ENCODE assay signal across 1 cellular context in the genomic region with DNA sequence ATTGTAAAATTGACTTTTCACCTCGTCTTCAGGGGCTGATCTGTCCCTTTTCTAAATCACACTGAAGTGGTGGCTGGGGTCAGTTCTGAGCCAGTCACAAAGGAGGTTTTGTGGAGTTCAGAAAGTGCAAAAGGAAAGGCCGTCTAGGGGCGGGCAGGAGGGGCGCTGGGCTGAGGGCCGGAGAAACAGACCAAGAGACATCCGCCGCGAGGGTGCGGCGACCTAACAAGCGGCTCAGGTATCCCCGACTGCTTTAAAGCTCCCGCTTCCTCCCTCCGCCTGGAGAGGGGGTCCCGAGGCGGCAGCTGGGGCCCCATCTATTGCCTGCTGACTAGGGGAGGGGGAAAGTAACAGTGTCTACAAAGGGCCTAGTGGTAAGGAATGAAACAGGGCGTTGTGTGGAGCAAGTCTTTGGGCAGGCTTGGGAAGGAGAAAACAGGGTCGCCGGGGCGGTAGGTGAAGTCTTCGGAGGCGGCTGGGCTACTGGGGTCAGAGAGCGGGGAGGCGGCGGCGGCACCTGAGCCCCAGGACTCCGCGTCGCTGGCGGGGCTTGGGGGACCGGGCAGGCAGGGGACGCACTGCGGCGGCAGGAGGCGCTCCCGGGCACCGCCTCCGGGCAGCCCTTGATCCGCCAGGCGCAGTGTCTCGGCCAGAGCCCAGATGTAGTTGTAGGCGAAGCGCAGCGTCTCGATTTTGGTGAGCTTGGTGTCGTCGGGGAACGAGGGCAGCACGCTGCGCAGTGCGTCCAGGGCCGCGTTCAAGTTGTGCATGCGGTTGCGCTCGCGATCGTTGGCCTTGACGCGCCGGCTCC.
A peak's percentile ranks its signal among the peaks of the same experiment; 100 is the strongest.
TF ChIP-seq lines count a peak whose summit lies in the region.

No MANE protein-coding gene starts in this region.

TF ChIP-seq in HepG2, 621 proteins besides CTCF, POLR2A, EP300 and RAD21 (continued from another document):
- TF ChIP-seq, protein P1, sequence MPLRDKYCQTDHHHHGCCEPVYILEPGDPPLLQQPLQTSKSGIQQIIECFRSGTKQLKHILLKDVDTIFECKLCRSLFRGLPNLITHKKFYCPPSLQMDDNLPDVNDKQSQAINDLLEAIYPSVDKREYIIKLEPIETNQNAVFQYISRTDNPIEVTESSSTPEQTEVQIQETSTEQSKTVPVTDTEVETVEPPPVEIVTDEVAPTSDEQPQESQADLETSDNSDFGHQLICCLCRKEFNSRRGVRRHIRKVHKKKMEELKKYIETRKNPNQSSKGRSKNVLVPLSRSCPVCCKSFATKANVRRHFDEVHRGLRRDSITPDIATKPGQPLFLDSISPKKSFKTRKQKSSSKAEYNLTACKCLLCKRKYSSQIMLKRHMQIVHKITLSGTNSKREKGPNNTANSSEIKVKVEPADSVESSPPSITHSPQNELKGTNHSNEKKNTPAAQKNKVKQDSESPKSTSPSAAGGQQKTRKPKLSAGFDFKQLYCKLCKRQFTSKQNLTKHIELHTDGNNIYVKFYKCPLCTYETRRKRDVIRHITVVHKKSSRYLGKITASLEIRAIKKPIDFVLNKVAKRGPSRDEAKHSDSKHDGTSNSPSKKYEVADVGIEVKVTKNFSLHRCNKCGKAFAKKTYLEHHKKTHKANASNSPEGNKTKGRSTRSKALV (CRISPR knock-in tag; IDR thresholded peaks at IDR 0.05) = peak; percentile 91
- TF ChIP-seq MTF2 (CRISPR knock-in tag; IDR thresholded peaks at IDR 0.05; ENCODE audit: borderline replicate concordance) (0 out of 2 replicates have a peak, but pooled peaks have one; percentile 24), HNRNPLL (IDR thresholded peaks at IDR 0.05; ENCODE audit: low read depth, low read length, poor library complexity, severe bottlenecking) (peak; percentile 61), ZNF777 (CRISPR knock-in tag; IDR thresholded peaks at IDR 0.05) (peak; percentile 69), HOXA3 (CRISPR knock-in tag; IDR thresholded peaks at IDR 0.05) (0 out of 2 replicates have a peak, but pooled peaks have one; percentile 9)
- TF ChIP-seq, protein P2, sequence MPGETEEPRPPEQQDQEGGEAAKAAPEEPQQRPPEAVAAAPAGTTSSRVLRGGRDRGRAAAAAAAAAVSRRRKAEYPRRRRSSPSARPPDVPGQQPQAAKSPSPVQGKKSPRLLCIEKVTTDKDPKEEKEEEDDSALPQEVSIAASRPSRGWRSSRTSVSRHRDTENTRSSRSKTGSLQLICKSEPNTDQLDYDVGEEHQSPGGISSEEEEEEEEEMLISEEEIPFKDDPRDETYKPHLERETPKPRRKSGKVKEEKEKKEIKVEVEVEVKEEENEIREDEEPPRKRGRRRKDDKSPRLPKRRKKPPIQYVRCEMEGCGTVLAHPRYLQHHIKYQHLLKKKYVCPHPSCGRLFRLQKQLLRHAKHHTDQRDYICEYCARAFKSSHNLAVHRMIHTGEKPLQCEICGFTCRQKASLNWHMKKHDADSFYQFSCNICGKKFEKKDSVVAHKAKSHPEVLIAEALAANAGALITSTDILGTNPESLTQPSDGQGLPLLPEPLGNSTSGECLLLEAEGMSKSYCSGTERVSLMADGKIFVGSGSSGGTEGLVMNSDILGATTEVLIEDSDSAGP (CRISPR knock-in tag; IDR thresholded peaks at IDR 0.05; ENCODE audit: borderline replicate concordance) = 0 out of 2 replicates have a peak, but pooled peaks have one; percentile 35
- TF ChIP-seq, protein P3, sequence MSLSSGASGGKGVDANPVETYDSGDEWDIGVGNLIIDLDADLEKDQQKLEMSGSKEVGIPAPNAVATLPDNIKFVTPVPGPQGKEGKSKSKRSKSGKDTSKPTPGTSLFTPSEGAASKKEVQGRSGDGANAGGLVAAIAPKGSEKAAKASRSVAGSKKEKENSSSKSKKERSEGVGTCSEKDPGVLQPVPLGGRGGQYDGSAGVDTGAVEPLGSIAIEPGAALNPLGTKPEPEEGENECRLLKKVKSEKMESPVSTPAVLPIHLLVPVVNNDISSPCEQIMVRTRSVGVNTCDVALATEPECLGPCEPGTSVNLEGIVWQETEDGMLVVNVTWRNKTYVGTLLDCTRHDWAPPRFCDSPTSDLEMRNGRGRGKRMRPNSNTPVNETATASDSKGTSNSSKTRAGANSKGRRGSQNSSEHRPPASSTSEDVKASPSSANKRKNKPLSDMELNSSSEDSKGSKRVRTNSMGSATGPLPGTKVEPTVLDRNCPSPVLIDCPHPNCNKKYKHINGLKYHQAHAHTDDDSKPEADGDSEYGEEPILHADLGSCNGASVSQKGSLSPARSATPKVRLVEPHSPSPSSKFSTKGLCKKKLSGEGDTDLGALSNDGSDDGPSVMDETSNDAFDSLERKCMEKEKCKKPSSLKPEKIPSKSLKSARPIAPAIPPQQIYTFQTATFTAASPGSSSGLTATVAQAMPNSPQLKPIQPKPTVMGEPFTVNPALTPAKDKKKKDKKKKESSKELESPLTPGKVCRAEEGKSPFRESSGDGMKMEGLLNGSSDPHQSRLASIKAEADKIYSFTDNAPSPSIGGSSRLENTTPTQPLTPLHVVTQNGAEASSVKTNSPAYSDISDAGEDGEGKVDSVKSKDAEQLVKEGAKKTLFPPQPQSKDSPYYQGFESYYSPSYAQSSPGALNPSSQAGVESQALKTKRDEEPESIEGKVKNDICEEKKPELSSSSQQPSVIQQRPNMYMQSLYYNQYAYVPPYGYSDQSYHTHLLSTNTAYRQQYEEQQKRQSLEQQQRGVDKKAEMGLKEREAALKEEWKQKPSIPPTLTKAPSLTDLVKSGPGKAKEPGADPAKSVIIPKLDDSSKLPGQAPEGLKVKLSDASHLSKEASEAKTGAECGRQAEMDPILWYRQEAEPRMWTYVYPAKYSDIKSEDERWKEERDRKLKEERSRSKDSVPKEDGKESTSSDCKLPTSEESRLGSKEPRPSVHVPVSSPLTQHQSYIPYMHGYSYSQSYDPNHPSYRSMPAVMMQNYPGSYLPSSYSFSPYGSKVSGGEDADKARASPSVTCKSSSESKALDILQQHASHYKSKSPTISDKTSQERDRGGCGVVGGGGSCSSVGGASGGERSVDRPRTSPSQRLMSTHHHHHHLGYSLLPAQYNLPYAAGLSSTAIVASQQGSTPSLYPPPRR (CRISPR knock-in tag; IDR thresholded peaks at IDR 0.05; ENCODE audit: borderline replicate concordance) = no peak
- TF ChIP-seq, protein P4, sequence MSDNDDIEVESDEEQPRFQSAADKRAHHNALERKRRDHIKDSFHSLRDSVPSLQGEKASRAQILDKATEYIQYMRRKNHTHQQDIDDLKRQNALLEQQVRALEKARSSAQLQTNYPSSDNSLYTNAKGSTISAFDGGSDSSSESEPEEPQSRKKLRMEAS (IDR thresholded peaks at IDR 0.05) = 0 out of 2 replicates have a peak, but pooled peaks have one; percentile 25
